In genomic region chr3:104933981-104934380, GRCh38 we compare ENCODE assay signal across 27 cellular contexts.
"Had no signal": no experiment of that assay in that cellular context is flagged by ENCODE, and none has a peak within 500 bp of the region (broad histone marks: within the 10 kb centered on the region; RNA-seq: fewer than 3 reads in every experiment).

No MANE protein-coding gene starts in this region.

- H3K4me1 ChIP-seq: ascending aorta had no signal

- H3K4me1 Mint-ChIP-seq: activated CD4-positive, alpha-beta T cell treated with anti-CD3 and anti-CD28 coated beads, Interleukin-2, amount 10 ng/mL, durations not matched to agents 24 days and 14 days; activated naive CD4-positive, alpha-beta T cell treated with anti-CD3 and anti-CD28 coated beads, Interleukin-2, amount 50 U/mL, for 24 hours; activated naive CD8-positive, alpha-beta T cell treated with anti-CD3 and anti-CD28 coated beads, Interleukin-2, amount 10 ng/mL, durations not matched to agents 7 days and 5 days; activated T-helper 17 cell treated with anti-CD3 and anti-CD28 coated beads, Interleukin-2, amount 50 U/mL, for 72 hours; brain had no signal

- H3K27me3 ChIP-seq: ascending aorta had no signal

- H3K4me3 Mint-ChIP-seq: activated CD4-positive, alpha-beta T cell treated with anti-CD3 and anti-CD28 coated beads, Interleukin-2, amount 10 ng/mL, durations not matched to agents 24 days and 14 days; activated CD8-positive, alpha-beta T cell treated with anti-CD3 and anti-CD28 coated beads for 36 hours; activated naive CD4-positive, alpha-beta T cell treated with anti-CD3 and anti-CD28 coated beads, Interleukin-2, amount 50 U/mL, for 24 hours; activated naive CD8-positive, alpha-beta T cell treated with anti-CD3 and anti-CD28 coated beads, Interleukin-2, amount 10 ng/mL, durations not matched to agents 7 days and 5 days; activated T-cell treated with anti-CD3 and anti-CD28 coated beads, Interleukin-2, amount 50 U/mL, for 72 hours; activated T-helper 17 cell treated with anti-CD3 and anti-CD28 coated beads, Interleukin-2, amount 50 U/mL, for 72 hours; brain; T-helper 1 cell treated with Interleukin-12 subunit alpha and Interleukin-12 subunit beta and Interleukin-4 antibody, amounts not matched to agents 30 μg/mL and 1 μg/mL, for 36 hours; T-helper 2 cell treated with Interferon-gamma antibody and Interleukin-4, amounts not matched to agents 5 μg/mL and 100 μg/mL, for 36 hours had no signal

- H3K27ac Mint-ChIP-seq: activated CD4-positive, alpha-beta T cell treated with anti-CD3 and anti-CD28 coated beads, Interleukin-2, amount 10 ng/mL, durations not matched to agents 24 days and 14 days; activated CD8-positive, alpha-beta T cell treated with anti-CD3 and anti-CD28 coated beads for 36 hours; activated naive CD4-positive, alpha-beta T cell treated with anti-CD3 and anti-CD28 coated beads, Interleukin-2, amount 50 U/mL, for 24 hours; activated naive CD8-positive, alpha-beta T cell treated with anti-CD3 and anti-CD28 coated beads, Interleukin-2, amount 10 ng/mL, durations not matched to agents 7 days and 5 days; activated T-cell treated with anti-CD3 and anti-CD28 coated beads, Interleukin-2, amount 50 U/mL, for 72 hours; activated T-helper 17 cell treated with anti-CD3 and anti-CD28 coated beads, Interleukin-2, amount 50 U/mL, for 72 hours; brain; T-helper 1 cell treated with Interleukin-12 subunit alpha and Interleukin-12 subunit beta and Interleukin-4 antibody, amounts not matched to agents 30 μg/mL and 1 μg/mL, for 36 hours; T-helper 2 cell treated with Interferon-gamma antibody and Interleukin-4, amounts not matched to agents 5 μg/mL and 100 μg/mL, for 36 hours had no signal

- ATAC-seq: activated CD8-positive, alpha-beta T cell treated with anti-CD3 and anti-CD28 coated beads for 36 hours; activated T-cell treated with anti-CD3 and anti-CD28 coated beads, Interleukin-2, amount 50 U/mL, for 72 hours; activated T-helper 17 cell treated with anti-CD3 and anti-CD28 coated beads, Interleukin-2, amount 50 U/mL, for 72 hours had no signal

- H3K4me3 ChIP-seq: ascending aorta had no signal

- H3K9me3 ChIP-seq: ascending aorta had no signal

- H3K9ac ChIP-seq: KMS-11 had no signal

- H3K27me3 Mint-ChIP-seq: activated CD4-positive, alpha-beta T cell treated with anti-CD3 and anti-CD28 coated beads, Interleukin-2, amount 10 ng/mL, durations not matched to agents 24 days and 14 days; activated naive CD8-positive, alpha-beta T cell treated with anti-CD3 and anti-CD28 coated beads, Interleukin-2, amount 10 ng/mL, durations not matched to agents 7 days and 5 days; brain had no signal

- H3K27ac ChIP-seq: ascending aorta, KMS-11 had no signal

- H3K4me2 ChIP-seq: KMS-11 had no signal

- H3K36me3 Mint-ChIP-seq: activated naive CD4-positive, alpha-beta T cell treated with anti-CD3 and anti-CD28 coated beads, Interleukin-2, amount 50 U/mL, for 24 hours; activated naive CD8-positive, alpha-beta T cell treated with anti-CD3 and anti-CD28 coated beads, Interleukin-2, amount 10 ng/mL, durations not matched to agents 7 days and 5 days; brain had no signal

- DNase-seq: activated CD4-positive, alpha-beta T cell treated with anti-CD3 and anti-CD28 coated beads, Interleukin-2, amount 10 ng/mL, durations not matched to agents 24 days and 14 days; activated CD4-positive, alpha-beta T cell treated with anti-CD3 and anti-CD28 coated beads, Interleukin-2, amount 50 U/mL, for 4 hours; activated CD8-positive, alpha-beta T cell treated with anti-CD3 and anti-CD28 coated beads for 36 hours; activated effector memory CD4-positive, alpha-beta T cell treated with anti-CD3 and anti-CD28 coated beads, Interleukin-2, amount 50 U/mL, for 16 hours; activated naive CD4-positive, alpha-beta T cell; activated naive CD8-positive, alpha-beta T cell treated with anti-CD3 and anti-CD28 coated beads, Interleukin-2, amount 10 ng/mL, durations not matched to agents 7 days and 5 days; activated T-cell treated with anti-CD3 and anti-CD28 coated beads, Interleukin-2, amount 50 U/mL, for 1 hour; activated T-cell treated with anti-CD3 and anti-CD28 coated beads, Interleukin-2, amount 50 U/mL, for 72 hours; amygdala; caudate nucleus; cerebellar nuclear complex; NCI-H1092 treated with DMSO at 0.1 percent for 48 hours; NCI-H1417; NCI-H146; NCI-H187 treated with DMSO at 0.1 percent for 48 hours; NCI-H2081; NCI-H345; NCI-H524 treated with DMSO at 0.1 percent for 48 hours; NCI-H748 treated with DMSO at 0.1 percent for 48 hours; Right ventricle myocardium superior had no signal

- H3K36me3 ChIP-seq: ascending aorta had no signal
